ENCODE assay signal across 1 cellular context in genomic region chr7:107322015-107322414, GRCh38.
A peak's percentile ranks its signal among the peaks of the same experiment; 100 is the strongest.
TF ChIP-seq lines count a peak whose summit lies in the region.

No MANE protein-coding gene starts in this region.

TF ChIP-seq in K562, 482 proteins besides CTCF, POLR2A, EP300 and RAD21 (continued from another document and continues in another):
- TF ChIP-seq, protein P1, sequence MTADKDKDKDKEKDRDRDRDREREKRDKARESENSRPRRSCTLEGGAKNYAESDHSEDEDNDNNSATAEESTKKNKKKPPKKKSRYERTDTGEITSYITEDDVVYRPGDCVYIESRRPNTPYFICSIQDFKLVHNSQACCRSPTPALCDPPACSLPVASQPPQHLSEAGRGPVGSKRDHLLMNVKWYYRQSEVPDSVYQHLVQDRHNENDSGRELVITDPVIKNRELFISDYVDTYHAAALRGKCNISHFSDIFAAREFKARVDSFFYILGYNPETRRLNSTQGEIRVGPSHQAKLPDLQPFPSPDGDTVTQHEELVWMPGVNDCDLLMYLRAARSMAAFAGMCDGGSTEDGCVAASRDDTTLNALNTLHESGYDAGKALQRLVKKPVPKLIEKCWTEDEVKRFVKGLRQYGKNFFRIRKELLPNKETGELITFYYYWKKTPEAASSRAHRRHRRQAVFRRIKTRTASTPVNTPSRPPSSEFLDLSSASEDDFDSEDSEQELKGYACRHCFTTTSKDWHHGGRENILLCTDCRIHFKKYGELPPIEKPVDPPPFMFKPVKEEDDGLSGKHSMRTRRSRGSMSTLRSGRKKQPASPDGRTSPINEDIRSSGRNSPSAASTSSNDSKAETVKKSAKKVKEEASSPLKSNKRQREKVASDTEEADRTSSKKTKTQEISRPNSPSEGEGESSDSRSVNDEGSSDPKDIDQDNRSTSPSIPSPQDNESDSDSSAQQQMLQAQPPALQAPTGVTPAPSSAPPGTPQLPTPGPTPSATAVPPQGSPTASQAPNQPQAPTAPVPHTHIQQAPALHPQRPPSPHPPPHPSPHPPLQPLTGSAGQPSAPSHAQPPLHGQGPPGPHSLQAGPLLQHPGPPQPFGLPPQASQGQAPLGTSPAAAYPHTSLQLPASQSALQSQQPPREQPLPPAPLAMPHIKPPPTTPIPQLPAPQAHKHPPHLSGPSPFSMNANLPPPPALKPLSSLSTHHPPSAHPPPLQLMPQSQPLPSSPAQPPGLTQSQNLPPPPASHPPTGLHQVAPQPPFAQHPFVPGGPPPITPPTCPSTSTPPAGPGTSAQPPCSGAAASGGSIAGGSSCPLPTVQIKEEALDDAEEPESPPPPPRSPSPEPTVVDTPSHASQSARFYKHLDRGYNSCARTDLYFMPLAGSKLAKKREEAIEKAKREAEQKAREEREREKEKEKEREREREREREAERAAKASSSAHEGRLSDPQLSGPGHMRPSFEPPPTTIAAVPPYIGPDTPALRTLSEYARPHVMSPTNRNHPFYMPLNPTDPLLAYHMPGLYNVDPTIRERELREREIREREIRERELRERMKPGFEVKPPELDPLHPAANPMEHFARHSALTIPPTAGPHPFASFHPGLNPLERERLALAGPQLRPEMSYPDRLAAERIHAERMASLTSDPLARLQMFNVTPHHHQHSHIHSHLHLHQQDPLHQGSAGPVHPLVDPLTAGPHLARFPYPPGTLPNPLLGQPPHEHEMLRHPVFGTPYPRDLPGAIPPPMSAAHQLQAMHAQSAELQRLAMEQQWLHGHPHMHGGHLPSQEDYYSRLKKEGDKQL (CRISPR knock-in tag; IDR thresholded peaks at IDR 0.05; ENCODE audit: borderline replicate concordance): no peak
- TF ChIP-seq ZFP91 (CRISPR knock-in tag; IDR thresholded peaks at IDR 0.05) (no peak), ZNF175 (CRISPR knock-in tag; IDR thresholded peaks at IDR 0.05; ENCODE audit: low read depth) (no peak), SRSF7 (optimal IDR thresholded peaks at IDR 0.05; ENCODE audit: low read depth, low read length) (no peak), TCF7 (IDR thresholded peaks at IDR 0.05; ENCODE audit: borderline replicate concordance) (no peak; the same call in 1 of the 2 replicates), ZNF778 (CRISPR knock-in tag; IDR thresholded peaks at IDR 0.05) (no peak), NR3C1 (CRISPR knock-in tag; IDR thresholded peaks at IDR 0.05) (no peak), CBFB (CRISPR knock-in tag; IDR thresholded peaks at IDR 0.05) (no peak), FOSL1 (tag; conservative IDR thresholded peaks at IDR 0.05) (no peak; the same call in 1 of the 2 replicates), ZNF764 (CRISPR knock-in tag; IDR thresholded peaks at IDR 0.05; ENCODE audit: low read depth) (no peak), DMBX1 (CRISPR knock-in tag; IDR thresholded peaks at IDR 0.05; ENCODE audit: borderline replicate concordance) (no peak), SIN3A (IDR thresholded peaks at IDR 0.05; ENCODE audit: borderline replicate concordance in 2 of 2, control insufficient read depth in 1 of 2, low read depth in 2 of 2, low read length in 2 of 2) (no peak), HNRNPUL1 (IDR thresholded peaks at IDR 0.05; ENCODE audit: low read length) (no peak), HMGN3 (IDR thresholded peaks at IDR 0.05; ENCODE audit: borderline replicate concordance, extremely low read depth, insufficient read length, low read depth, low read length) (no peak), HOXB6 (CRISPR knock-in tag; IDR thresholded peaks at IDR 0.05; ENCODE audit: borderline replicate concordance) (no peak), MAFF (IDR thresholded peaks at IDR 0.05; ENCODE audit: low read length) (no peak), NR4A1 (CRISPR knock-in tag; IDR thresholded peaks at IDR 0.05) (no peak), NR4A1 (tag; IDR thresholded peaks at IDR 0.05) (no peak), HDAC8 (tag; IDR thresholded peaks at IDR 0.05) (no peak), MEF2D (tag; conservative IDR thresholded peaks at IDR 0.05; ENCODE audit: low read depth) (no peak), NR2F6 (CRISPR knock-in tag; IDR thresholded peaks at IDR 0.05) (no peak), CREB3 (tag; conservative IDR thresholded peaks at IDR 0.05; ENCODE audit: low read depth) (no peak), PHF20 (IDR thresholded peaks at IDR 0.05; ENCODE audit: partially characterized antibody) (no peak), ZNF408 (CRISPR knock-in tag; IDR thresholded peaks at IDR 0.05; ENCODE audit: low read depth) (no peak), U2AF1 (optimal IDR thresholded peaks at IDR 0.05; ENCODE audit: low read depth, low read length) (no peak), RNF2 (IDR thresholded peaks at IDR 0.05) (no peak), MNT (conservative IDR thresholded peaks at IDR 0.05) (peak in 1 of 2 experiments; percentile 54; a peak in 1 of 4 replicates), ZFPM2 (CRISPR knock-in tag; IDR thresholded peaks at IDR 0.05) (no peak), FOXJ2 (tag; IDR thresholded peaks at IDR 0.05) (no peak), ZNF239 (CRISPR knock-in tag; IDR thresholded peaks at IDR 0.05) (no peak)
- TF ChIP-seq, protein P2, sequence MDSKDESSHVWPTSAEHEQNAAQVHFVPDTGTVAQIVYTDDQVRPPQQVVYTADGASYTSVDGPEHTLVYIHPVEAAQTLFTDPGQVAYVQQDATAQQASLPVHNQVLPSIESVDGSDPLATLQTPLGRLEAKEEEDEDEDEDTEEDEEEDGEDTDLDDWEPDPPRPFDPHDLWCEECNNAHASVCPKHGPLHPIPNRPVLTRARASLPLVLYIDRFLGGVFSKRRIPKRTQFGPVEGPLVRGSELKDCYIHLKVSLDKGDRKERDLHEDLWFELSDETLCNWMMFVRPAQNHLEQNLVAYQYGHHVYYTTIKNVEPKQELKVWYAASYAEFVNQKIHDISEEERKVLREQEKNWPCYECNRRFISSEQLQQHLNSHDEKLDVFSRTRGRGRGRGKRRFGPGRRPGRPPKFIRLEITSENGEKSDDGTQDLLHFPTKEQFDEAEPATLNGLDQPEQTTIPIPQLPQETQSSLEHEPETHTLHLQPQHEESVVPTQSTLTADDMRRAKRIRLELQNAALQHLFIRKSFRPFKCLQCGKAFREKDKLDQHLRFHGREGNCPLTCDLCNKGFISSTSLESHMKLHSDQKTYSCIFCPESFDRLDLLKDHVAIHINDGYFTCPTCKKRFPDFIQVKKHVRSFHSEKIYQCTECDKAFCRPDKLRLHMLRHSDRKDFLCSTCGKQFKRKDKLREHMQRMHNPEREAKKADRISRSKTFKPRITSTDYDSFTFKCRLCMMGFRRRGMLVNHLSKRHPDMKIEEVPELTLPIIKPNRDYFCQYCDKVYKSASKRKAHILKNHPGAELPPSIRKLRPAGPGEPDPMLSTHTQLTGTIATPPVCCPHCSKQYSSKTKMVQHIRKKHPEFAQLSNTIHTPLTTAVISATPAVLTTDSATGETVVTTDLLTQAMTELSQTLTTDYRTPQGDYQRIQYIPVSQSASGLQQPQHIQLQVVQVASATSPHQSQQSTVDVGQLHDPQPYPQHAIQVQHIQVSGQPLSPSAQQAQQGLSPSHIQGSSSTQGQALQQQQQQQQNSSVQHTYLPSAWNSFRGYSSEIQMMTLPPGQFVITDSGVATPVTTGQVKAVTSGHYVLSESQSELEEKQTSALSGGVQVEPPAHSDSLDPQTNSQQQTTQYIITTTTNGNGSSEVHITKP (IDR thresholded peaks at IDR 0.05; ENCODE audit: partially characterized antibody): no peak
- TF ChIP-seq, protein P3, sequence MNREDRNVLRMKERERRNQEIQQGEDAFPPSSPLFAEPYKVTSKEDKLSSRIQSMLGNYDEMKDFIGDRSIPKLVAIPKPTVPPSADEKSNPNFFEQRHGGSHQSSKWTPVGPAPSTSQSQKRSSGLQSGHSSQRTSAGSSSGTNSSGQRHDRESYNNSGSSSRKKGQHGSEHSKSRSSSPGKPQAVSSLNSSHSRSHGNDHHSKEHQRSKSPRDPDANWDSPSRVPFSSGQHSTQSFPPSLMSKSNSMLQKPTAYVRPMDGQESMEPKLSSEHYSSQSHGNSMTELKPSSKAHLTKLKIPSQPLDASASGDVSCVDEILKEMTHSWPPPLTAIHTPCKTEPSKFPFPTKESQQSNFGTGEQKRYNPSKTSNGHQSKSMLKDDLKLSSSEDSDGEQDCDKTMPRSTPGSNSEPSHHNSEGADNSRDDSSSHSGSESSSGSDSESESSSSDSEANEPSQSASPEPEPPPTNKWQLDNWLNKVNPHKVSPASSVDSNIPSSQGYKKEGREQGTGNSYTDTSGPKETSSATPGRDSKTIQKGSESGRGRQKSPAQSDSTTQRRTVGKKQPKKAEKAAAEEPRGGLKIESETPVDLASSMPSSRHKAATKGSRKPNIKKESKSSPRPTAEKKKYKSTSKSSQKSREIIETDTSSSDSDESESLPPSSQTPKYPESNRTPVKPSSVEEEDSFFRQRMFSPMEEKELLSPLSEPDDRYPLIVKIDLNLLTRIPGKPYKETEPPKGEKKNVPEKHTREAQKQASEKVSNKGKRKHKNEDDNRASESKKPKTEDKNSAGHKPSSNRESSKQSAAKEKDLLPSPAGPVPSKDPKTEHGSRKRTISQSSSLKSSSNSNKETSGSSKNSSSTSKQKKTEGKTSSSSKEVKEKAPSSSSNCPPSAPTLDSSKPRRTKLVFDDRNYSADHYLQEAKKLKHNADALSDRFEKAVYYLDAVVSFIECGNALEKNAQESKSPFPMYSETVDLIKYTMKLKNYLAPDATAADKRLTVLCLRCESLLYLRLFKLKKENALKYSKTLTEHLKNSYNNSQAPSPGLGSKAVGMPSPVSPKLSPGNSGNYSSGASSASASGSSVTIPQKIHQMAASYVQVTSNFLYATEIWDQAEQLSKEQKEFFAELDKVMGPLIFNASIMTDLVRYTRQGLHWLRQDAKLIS (CRISPR knock-in tag; IDR thresholded peaks at IDR 0.05): no peak
- TF ChIP-seq, protein P4, sequence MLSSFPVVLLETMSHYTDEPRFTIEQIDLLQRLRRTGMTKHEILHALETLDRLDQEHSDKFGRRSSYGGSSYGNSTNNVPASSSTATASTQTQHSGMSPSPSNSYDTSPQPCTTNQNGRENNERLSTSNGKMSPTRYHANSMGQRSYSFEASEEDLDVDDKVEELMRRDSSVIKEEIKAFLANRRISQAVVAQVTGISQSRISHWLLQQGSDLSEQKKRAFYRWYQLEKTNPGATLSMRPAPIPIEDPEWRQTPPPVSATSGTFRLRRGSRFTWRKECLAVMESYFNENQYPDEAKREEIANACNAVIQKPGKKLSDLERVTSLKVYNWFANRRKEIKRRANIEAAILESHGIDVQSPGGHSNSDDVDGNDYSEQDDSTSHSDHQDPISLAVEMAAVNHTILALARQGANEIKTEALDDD (IDR thresholded peaks at IDR 0.05): peak; percentile 61; the same call in 1 of the 2 replicates
- TF ChIP-seq, protein P5, sequence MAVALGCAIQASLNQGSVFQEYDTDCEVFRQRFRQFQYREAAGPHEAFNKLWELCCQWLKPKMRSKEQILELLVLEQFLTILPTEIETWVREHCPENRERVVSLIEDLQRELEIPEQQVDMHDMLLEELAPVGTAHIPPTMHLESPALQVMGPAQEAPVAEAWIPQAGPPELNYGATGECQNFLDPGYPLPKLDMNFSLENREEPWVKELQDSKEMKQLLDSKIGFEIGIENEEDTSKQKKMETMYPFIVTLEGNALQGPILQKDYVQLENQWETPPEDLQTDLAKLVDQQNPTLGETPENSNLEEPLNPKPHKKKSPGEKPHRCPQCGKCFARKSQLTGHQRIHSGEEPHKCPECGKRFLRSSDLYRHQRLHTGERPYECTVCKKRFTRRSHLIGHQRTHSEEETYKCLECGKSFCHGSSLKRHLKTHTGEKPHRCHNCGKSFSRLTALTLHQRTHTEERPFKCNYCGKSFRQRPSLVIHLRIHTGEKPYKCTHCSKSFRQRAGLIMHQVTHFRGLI (CRISPR knock-in tag; IDR thresholded peaks at IDR 0.05): no peak
- TF ChIP-seq, protein P6, sequence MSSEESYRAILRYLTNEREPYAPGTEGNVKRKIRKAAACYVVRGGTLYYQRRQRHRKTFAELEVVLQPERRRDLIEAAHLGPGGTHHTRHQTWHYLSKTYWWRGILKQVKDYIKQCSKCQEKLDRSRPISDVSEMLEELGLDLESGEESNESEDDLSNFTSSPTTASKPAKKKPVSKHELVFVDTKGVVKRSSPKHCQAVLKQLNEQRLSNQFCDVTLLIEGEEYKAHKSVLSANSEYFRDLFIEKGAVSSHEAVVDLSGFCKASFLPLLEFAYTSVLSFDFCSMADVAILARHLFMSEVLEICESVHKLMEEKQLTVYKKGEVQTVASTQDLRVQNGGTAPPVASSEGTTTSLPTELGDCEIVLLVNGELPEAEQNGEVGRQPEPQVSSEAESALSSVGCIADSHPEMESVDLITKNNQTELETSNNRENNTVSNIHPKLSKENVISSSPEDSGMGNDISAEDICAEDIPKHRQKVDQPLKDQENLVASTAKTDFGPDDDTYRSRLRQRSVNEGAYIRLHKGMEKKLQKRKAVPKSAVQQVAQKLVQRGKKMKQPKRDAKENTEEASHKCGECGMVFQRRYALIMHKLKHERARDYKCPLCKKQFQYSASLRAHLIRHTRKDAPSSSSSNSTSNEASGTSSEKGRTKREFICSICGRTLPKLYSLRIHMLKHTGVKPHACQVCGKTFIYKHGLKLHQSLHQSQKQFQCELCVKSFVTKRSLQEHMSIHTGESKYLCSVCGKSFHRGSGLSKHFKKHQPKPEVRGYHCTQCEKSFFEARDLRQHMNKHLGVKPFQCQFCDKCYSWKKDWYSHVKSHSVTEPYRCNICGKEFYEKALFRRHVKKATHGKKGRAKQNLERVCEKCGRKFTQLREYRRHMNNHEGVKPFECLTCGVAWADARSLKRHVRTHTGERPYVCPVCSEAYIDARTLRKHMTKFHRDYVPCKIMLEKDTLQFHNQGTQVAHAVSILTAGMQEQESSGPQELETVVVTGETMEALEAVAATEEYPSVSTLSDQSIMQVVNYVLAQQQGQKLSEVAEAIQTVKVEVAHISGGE (CRISPR knock-in tag; IDR thresholded peaks at IDR 0.05): no peak
